Comparison of ENCODE assay signal across 8 cellular contexts in the genomic region with DNA sequence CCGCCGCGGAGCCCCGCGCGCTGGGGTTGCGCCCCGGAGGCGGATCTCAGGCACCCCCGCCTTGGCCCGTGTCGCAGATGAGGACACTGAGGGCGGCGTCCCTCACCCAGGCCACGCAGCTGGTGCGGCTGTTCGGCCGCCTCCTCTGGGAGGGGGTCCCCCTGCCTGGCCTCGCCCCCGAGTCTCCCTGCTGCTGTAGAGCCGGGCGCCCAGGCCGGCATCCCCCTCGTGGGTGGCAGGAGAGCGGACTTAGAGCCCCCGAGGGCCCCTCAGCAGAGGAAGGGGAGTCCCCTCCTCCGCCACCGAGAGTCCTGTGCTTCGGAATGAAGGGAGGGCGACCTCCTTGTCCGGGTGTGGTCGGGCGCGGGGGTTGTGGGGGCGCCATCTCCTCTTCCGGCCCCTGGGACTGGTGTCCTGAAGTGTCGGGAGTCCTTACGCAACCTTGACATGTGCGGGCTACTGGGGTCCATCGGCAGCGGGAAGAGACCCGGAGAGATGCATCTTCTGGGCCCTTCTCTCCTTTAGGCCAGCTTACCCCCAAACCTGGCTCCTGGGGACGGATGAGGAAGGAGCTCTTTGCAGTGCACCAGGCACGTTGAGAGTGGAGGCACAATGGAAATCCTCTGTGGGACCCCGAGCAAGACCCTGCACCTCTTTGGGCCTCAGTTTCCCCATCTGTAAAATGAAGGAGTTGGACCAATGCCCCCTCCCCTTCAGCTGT. TPM values are rescaled to one million over a fixed set of nuclear protein-coding genes. Genes with fewer than 3 reads are reported as not detected.
DNase-seq lines count a peak whose midpoint lies in the region; ATAC-seq and TF ChIP-seq lines count a peak whose summit lies in the region.

No MANE protein-coding gene starts in this region.

- H3K4me1 Mint-ChIP-seq in memory B cell = peaks cover 3% of the 10 kb centered on the region

- H3F3A ChIP-seq in OCI-LY1 (ENCODE audit: insufficient read depth, low read length) = no peaks in the 10 kb centered on the region

- peak overlapping the region; percentile 92 for H3K4me3 Mint-ChIP-seq in memory B cell

- no peak overlapping the region; the same call in 1 of the 2 replicates for H2AFZ ChIP-seq in OCI-LY1 (ENCODE audit: low read length)

- no peak for TF ChIP-seq POLR2A in transverse colon (IDR thresholded peaks at IDR 0.05)

- no peaks in the 10 kb centered on the region for H3K36me3 Mint-ChIP-seq in memory B cell

- H3K27me3 ChIP-seq in OCI-LY1 (ENCODE audit: insufficient read depth, low read length) (peaks cover 6% of the 10 kb centered on the region; the same call in 1 of the 2 replicates), transverse colon (peaks cover 20% of the 10 kb centered on the region)

- peak overlapping the region; percentile 70 for H3K9ac ChIP-seq in OCI-LY1 (ENCODE audit: low read length)

- no peak for TF ChIP-seq EP300 in transverse colon (IDR thresholded peaks at IDR 0.05; ENCODE audit: low read depth)

- H3K9me2 ChIP-seq in OCI-LY1 (ENCODE audit: low read depth, low read length) = no peaks in the 10 kb centered on the region

- peaks cover 13% of the 10 kb centered on the region for H3K4me1 ChIP-seq in OCI-LY1 (ENCODE audit: insufficient read depth, low read length, severe bottlenecking)
- H3K4me1 ChIP-seq in transverse colon = peaks cover 11 to 16% (median 15%) of the 10 kb centered on the region in 4 donors

- no peaks in the 10 kb centered on the region for H3K9me3 Mint-ChIP-seq in memory B cell

- ATAC-seq in memory B cell (ENCODE audit: low read depth) (peak; percentile 23), GM21526 (IDR thresholded peaks at IDR 0.05; ENCODE audit: low FRiP score, unreplicated experiment) (no peak)

- H3K27me3 Mint-ChIP-seq in memory B cell = peaks cover 4% of the 10 kb centered on the region

- intact Hi-C loops in transverse colon (cut with DNase I; ENCODE audit: low total_unique reads) = loop anchor here (2.0 kb wide), 1 partner anchor 221 kb away; no protein-coding TSS in a partner anchor

- 2% methylated on average over 29 of the region's 45 CpGs; no CpG with 5 or more reads in 1 of the 2 donors for WGBS in transverse colon (ENCODE audit: low coverage in 1 of 2), 2 donors

- peak overlapping the region; percentile 37 for H3K27ac Mint-ChIP-seq in memory B cell

- no peaks in the 10 kb centered on the region for H4K20me1 ChIP-seq in OCI-LY1 (ENCODE audit: insufficient read depth, low read length)

- no peaks in the 10 kb centered on the region for H3K79me2 ChIP-seq in OCI-LY1 (ENCODE audit: insufficient read depth, low read length)

- in situ Hi-C loops in transverse colon (cut with MboI; ENCODE audit: low pct_ligation_motif_present in 1 of 4, low pct_unique_long_range_greater_than_20kb in 1 of 4, low sequenced_read_pairs in 3 of 4) = loop anchor here in 2 of 4 donors (5.0 to 10.0 kb wide), 2 partner anchors 225 to 227 kb away; no protein-coding TSS in a partner anchor

- DNase-seq in activated naive CD4-positive, alpha-beta T cell treated with Interleukin-2 at 50 U/mL for 16 hours = peak; percentile 25
- DNase-seq in activated naive CD4-positive, alpha-beta T cell (lab: John Stamatoyannopoulos, UW) = no peak
- peak in 20 of 61 donors; percentile 12 to 70 (median 34) for DNase-seq in caudate nucleus (lab: John Stamatoyannopoulos, UW)
- DNase-seq in memory B cell (ENCODE audit: low spot score in 2 of 2) = peak in 1 of 2 donors; percentile 57
- peak; percentile 23 for DNase-seq in transverse colon
- no peak for DNase-seq in islet precursor cell

- H3K27ac ChIP-seq in OCI-LY1 (ENCODE audit: low read depth, low read length, poor library complexity, severe bottlenecking) = no peak overlapping the region
- H3K27ac ChIP-seq in caudate nucleus (ENCODE audit: low read depth, low read length) = peak overlapping the region; percentile 62
- peak overlapping the region; percentile 14 to 66 (median 50) for H3K27ac ChIP-seq in transverse colon

- peak overlapping the region; percentile 97 for H3K4me2 ChIP-seq in OCI-LY1 (ENCODE audit: low read length)

- H3K4me3 ChIP-seq in OCI-LY1 (ENCODE audit: low read depth, low read length, poor library complexity, severe bottlenecking) = peak overlapping the region; percentile 76
- peak overlapping the region; percentile 41 to 64 (median 54) for H3K4me3 ChIP-seq in transverse colon

- TF ChIP-seq CTCF in OCI-LY1 (IDR thresholded peaks at IDR 0.05; ENCODE audit: low read length) (no peak), transverse colon (IDR thresholded peaks at IDR 0.05) (no peak)

- H3K9me3 ChIP-seq in OCI-LY1 (ENCODE audit: low read length) (0 out of 2 replicates have a peak, but pooled peaks cover 2% of the 10 kb centered on the region), transverse colon (no peaks in the 10 kb centered on the region)

- H3K36me3 ChIP-seq in OCI-LY1 (ENCODE audit: insufficient read depth, low read length) = no peaks in the 10 kb centered on the region
- H3K36me3 ChIP-seq in transverse colon = no peaks in the 10 kb centered on the region

RNA-seq across cellular contexts. Expression of a gene that starts 11.7 kb away (rescaled TPM):
- total RNA-seq in transverse colon = 10 to 100 TPM in 3 of 4 donors, 1 to 10 TPM in 1; 2.2 to 17.1 (median 15.8) TPM

RNA-seq across cellular contexts. Expression of a gene that starts 17.5 kb away (rescaled TPM):
- not detected for total RNA-seq in transverse colon

Comparison
In these comparisons a context has a peak if more than half of its experiments do, and no peak if none do; other contexts are left out.
1. DNase-seq: peak in activated naive CD4-positive, alpha-beta T cell treated with Interleukin-2 at 50 U/mL for 16 hours (single experiment) and transverse colon (single experiment); none in activated naive CD4-positive, alpha-beta T cell (0 of 4) and islet precursor cell (single experiment).